9 cellular contexts compared by ENCODE assay signal in genomic region chr7:351681-352480, GRCh38.
A peak's percentile ranks its signal among the peaks of the same experiment; 100 is the strongest.
DNase-seq lines count a peak whose midpoint lies in the region; TF ChIP-seq lines count a peak whose summit lies in the region.
"Had no signal": no experiment of that assay in that cellular context is flagged by ENCODE, and none has a peak within 500 bp of the region (broad histone marks: within the 10 kb centered on the region; RNA-seq: fewer than 3 reads in every experiment).

No MANE protein-coding gene starts in this region.

- H3K27ac ChIP-seq in KOPT-K1 (ENCODE audit: low read depth, low read length, poor library complexity, severe bottlenecking) = peak overlapping the region; percentile 45

- 77 to 80% methylated on average over 41 of the region's 41 CpGs for WGBS in lower leg skin, 2 donors

- no peak overlapping the region for H3K4me3 Mint-ChIP-seq in osteocyte (ENCODE audit: unreplicated experiment)

- no peaks in the 10 kb centered on the region for H3K36me3 ChIP-seq in KOPT-K1 (ENCODE audit: insufficient read depth, low read length)

- H3K4me1 Mint-ChIP-seq in osteocyte (ENCODE audit: unreplicated experiment) = peaks cover 1% of the 10 kb centered on the region

- H3K27me3 Mint-ChIP-seq in osteocyte (ENCODE audit: unreplicated experiment) = no peaks in the 10 kb centered on the region

- TF ChIP-seq POLR2A in lower leg skin (IDR thresholded peaks at IDR 0.05) = no peak

- intact Hi-C loops in lower leg skin (cut with DNase I; ENCODE audit: low total_unique reads) = no loop called here

- TF ChIP-seq CTCF in osteocyte (IDR thresholded peaks at IDR 0.05) (no peak), lower leg skin (IDR thresholded peaks at IDR 0.05) (no peak)

- H3K36me3 Mint-ChIP-seq in osteocyte (ENCODE audit: unreplicated experiment) = no peaks in the 10 kb centered on the region

- no peaks in the 10 kb centered on the region for H3K9me3 Mint-ChIP-seq in osteocyte (ENCODE audit: unreplicated experiment)

- H3K9me3 ChIP-seq in KOPT-K1 (ENCODE audit: insufficient read depth, low read length, poor library complexity, severe bottlenecking) = no peaks in the 10 kb centered on the region

- H3K4me3 ChIP-seq in lower leg skin (ENCODE audit: low read depth, poor library complexity, severe bottlenecking) = no peak overlapping the region

- peak; percentile 81 for DNase-seq in activated CD8-positive, alpha-beta memory T cell treated with anti-CD3 and anti-CD28 coated beads for 24 hours
- DNase-seq in effector CD4-positive, alpha-beta T cell = peak; percentile 27
- peak; percentile 16 for DNase-seq in stimulated activated CD8-positive, alpha-beta memory T cell treated with anti-CD3 and anti-CD28 coated beads, Interleukin-12 subunit alpha, Interleukin-12 subunit beta, amount 100 ng/mL, for 4 hours (ENCODE audit: low read depth)
- DNase-seq in NCI-H2171 (lab: John Stamatoyannopoulos, UW) (no peak), osteocyte (ENCODE audit: extremely low spot score, unreplicated experiment) (no peak), lower leg skin (ENCODE audit: low spot score in 2 of 2) (no peak), NCI-H128 (lab: John Stamatoyannopoulos, UW; ENCODE audit: unreplicated experiment) (no peak)
- DNase-seq: NCI-H146 had no signal

- H3K27ac Mint-ChIP-seq in osteocyte (ENCODE audit: unreplicated experiment) = no peak overlapping the region

Comparison
In these comparisons a context has a peak if more than half of its experiments do, and no peak if none do; other contexts are left out.
1. DNase-seq: peak in activated CD8-positive, alpha-beta memory T cell treated with anti-CD3 and anti-CD28 coated beads for 24 hours (single experiment), effector CD4-positive, alpha-beta T cell (single experiment) and stimulated activated CD8-positive, alpha-beta memory T cell treated with anti-CD3 and anti-CD28 coated beads, Interleukin-12 subunit alpha, Interleukin-12 subunit beta, amount 100 ng/mL, for 4 hours (single experiment); none in NCI-H2171 (single experiment), osteocyte (single experiment), lower leg skin (0 of 2) and NCI-H128 (single experiment).